Comparison of ENCODE assay signal across 8 cellular contexts in the genomic region with DNA sequence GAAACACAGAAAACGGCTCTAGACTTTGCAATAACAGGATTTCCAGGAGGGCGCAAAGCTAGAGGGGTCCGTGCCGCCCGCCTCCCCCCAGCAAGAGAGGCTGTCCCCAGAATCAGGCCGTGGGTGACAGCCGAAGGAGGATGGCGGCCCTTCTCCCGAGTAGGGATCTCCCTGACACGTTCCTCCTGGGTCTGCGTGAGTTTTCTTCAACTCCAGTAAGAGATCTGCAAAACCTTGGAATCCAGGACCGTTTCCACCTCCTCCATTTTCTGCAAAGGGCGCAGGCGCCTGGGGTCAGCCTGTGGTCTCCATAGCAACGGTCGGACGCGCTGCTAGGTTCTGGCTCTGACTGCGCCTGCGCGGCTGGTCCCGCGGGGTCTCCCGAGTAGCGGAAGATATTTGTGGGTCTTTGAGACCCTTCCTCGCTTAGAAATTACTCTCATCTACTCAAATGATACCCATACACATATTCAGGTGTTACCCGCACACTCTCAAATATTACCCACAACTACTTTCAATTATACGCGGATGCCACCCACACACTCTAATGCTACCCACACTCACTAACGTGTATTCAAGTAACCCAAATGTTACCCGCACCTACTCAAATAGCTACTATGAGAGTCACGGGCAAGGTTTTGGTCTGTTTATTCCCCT. TPM values are rescaled to one million over a fixed set of nuclear protein-coding genes. Genes with fewer than 3 reads are reported as not detected.
A peak's percentile ranks its signal among the peaks of the same experiment; 100 is the strongest.
DNase-seq lines count a peak whose midpoint lies in the region; ATAC-seq and TF ChIP-seq lines count a peak whose summit lies in the region.

No MANE protein-coding gene starts in this region.

- H3K27me3 ChIP-seq in OCI-LY3 (ENCODE audit: low read depth, low read length), result peaks cover 7% of the 10 kb centered on the region; the same call in 1 of the 2 replicates

- peak overlapping the region; percentile 95 for H3K4me2 ChIP-seq in OCI-LY3 (ENCODE audit: low read length)

- H2AFZ ChIP-seq in OCI-LY3 (ENCODE audit: low read depth, low read length), result peak overlapping the region; percentile 96

- H4K20me1 ChIP-seq in OCI-LY3 (ENCODE audit: insufficient read depth, low read length), result no peaks in the 10 kb centered on the region

- H3K4me3 ChIP-seq in OCI-LY3 (ENCODE audit: low read length) (peak overlapping the region; percentile 86), cardiac fibroblast (replicated peaks in 1 of 2; ENCODE audit: low read depth in 2 of 2, low read length in 2 of 2) (peak overlapping the region; percentile 54 to 58), skin epidermis (peak overlapping the region in 4 of 7 experiments; percentile 12 to 22 (median 14))

- TF ChIP-seq CTCF in OCI-LY3 (IDR thresholded peaks at IDR 0.05; ENCODE audit: low read depth, low read length), result no peak
- no peak for TF ChIP-seq CTCF in cardiac fibroblast (IDR thresholded peaks at IDR 0.05; ENCODE audit: low read depth, low read length)

- peak; percentile 61 for DNase-seq in stimulated activated CD4-positive, alpha-beta T cell treated with anti-CD3 and anti-CD28 coated beads, Interleukin-15, amount 100 ng/mL, for 24 hours
- DNase-seq in stimulated activated CD4-positive, alpha-beta T cell treated with anti-CD3 and anti-CD28 coated beads, Interleukin-4, amount 100 ng/mL, for 4 hours, result no peak
- peak; percentile 84 to 88 for DNase-seq in cardiac fibroblast (ENCODE audit: low read depth in 2 of 2)
- DNase-seq in islet precursor cell, result peak; percentile 92
- DNase-seq in ureter (ENCODE audit: low spot score), result no peak

- peak overlapping the region; percentile 75 for H3K9ac ChIP-seq in OCI-LY3 (ENCODE audit: low read length)

- H3K4me1 ChIP-seq in OCI-LY3 (ENCODE audit: low read length), result peaks cover 19% of the 10 kb centered on the region

- H3K9me3 ChIP-seq in OCI-LY3 (ENCODE audit: insufficient read depth, low read length), result no peaks in the 10 kb centered on the region

- H3K36me3 ChIP-seq in OCI-LY3 (replicated peaks; ENCODE audit: low read depth, low read length), result no peaks in the 10 kb centered on the region

- H3K27ac ChIP-seq in OCI-LY3 (ENCODE audit: low read length) (no peak overlapping the region; the same call in 1 of the 2 replicates), skin epidermis (no peak overlapping the region)

- ATAC-seq in GM18870 (IDR thresholded peaks at IDR 0.05; ENCODE audit: unreplicated experiment), result no peak

- no peaks in the 10 kb centered on the region for H3K79me2 ChIP-seq in OCI-LY3 (ENCODE audit: low read length)

RNA-seq across cellular contexts. Expression of a gene that starts 2.1 kb away (rescaled TPM):
- total RNA-seq in ureter, result 0.23 TPM

RNA-seq across cellular contexts. Expression of a gene that starts 13.3 kb away (rescaled TPM):
- total RNA-seq in ureter, result 10.7 TPM

RNA-seq across cellular contexts. Expression of a gene that starts 44.7 kb away (rescaled TPM):
- total RNA-seq in ureter, result 6.4 TPM

Comparison
In these comparisons a context has a peak if more than half of its experiments do, and no peak if none do; other contexts are left out.
1. DNase-seq: peak in stimulated activated CD4-positive, alpha-beta T cell treated with anti-CD3 and anti-CD28 coated beads, Interleukin-15, amount 100 ng/mL, for 24 hours (single experiment), cardiac fibroblast (2 of 2) and islet precursor cell (single experiment); none in stimulated activated CD4-positive, alpha-beta T cell treated with anti-CD3 and anti-CD28 coated beads, Interleukin-4, amount 100 ng/mL, for 4 hours (0 of 2) and ureter (single experiment).
2. H3K4me3 ChIP-seq: peak in every context shown above with its lines; median percentile 86 in OCI-LY3; 56 in cardiac fibroblast; 14 in skin epidermis.